Comparison of ENCODE assay signal across 16 cellular contexts in genomic region chr11:126231725-126232459, GRCh38. TPM values are rescaled to one million over a fixed set of nuclear protein-coding genes. Genes with fewer than 3 reads are reported as not detected.
DNase-seq lines count a peak whose midpoint lies in the region; ATAC-seq and TF ChIP-seq lines count a peak whose summit lies in the region.
"Had no signal": no experiment of that assay in that cellular context is flagged by ENCODE, and none has a peak within 500 bp of the region (broad histone marks: within the 10 kb centered on the region; RNA-seq: fewer than 3 reads in every experiment).

No MANE protein-coding gene starts in this region.

- H3K27me3 ChIP-seq in Panc1 (ENCODE audit: control insufficient read depth, insufficient read depth, low read length) = no peaks in the 10 kb centered on the region
- no peaks in the 10 kb centered on the region for H3K27me3 ChIP-seq in gastrocnemius medialis
- no peaks in the 10 kb centered on the region for H3K27me3 ChIP-seq in testis
- H3K27me3 ChIP-seq: esophagus squamous epithelium, neural progenitor cell, spleen had no signal

- H3K9me3 ChIP-seq in Panc1 (ENCODE audit: control insufficient read depth, insufficient read depth, low read depth, low read length) = no peaks in the 10 kb centered on the region
- H3K9me3 ChIP-seq in gastrocnemius medialis = no peaks in the 10 kb centered on the region
- no peaks in the 10 kb centered on the region for H3K9me3 ChIP-seq in testis
- H3K9me3 ChIP-seq: esophagus squamous epithelium, spleen had no signal

- POLR2A ChIA-PET in Panc1 (lab: Charles Lee) = no interaction called here

- H3K4me1 ChIP-seq in Panc1 (ENCODE audit: control insufficient read depth, insufficient read depth, low read length) (peaks cover 9% of the 10 kb centered on the region; the same call in 1 of the 2 replicates), gastrocnemius medialis (peaks cover 12 to 20% of the 10 kb centered on the region in 2 donors), testis (no peaks in the 10 kb centered on the region)
- H3K4me1 ChIP-seq: esophagus squamous epithelium, neural progenitor cell, spleen had no signal

- peaks cover 3% of the 10 kb centered on the region; the same call in 1 of the 2 replicates for H3K36me3 ChIP-seq in Panc1 (ENCODE audit: control insufficient read depth, insufficient read depth, low read length)
- H3K36me3 ChIP-seq in gastrocnemius medialis = peaks cover 0 to 22% of the 10 kb centered on the region in 2 donors
- no peaks in the 10 kb centered on the region for H3K36me3 ChIP-seq in testis (ENCODE audit: low read depth, missing control alignments)
- H3K36me3 ChIP-seq: neural progenitor cell had no signal

- intact Hi-C loops in Panc1 (cut with micrococcal nuclease; ENCODE audit: unreplicated experiment) (no loop called here), gastrocnemius medialis (cut with DNase I; ENCODE audit: low total_unique reads) (loop anchor here (2.0 kb wide), 1 partner anchor 17 kb away; no protein-coding TSS in a partner anchor), testis (cut with DNase I; ENCODE audit: low total_unique reads) (no loop called here)

- in situ Hi-C loops in Panc1 (cut with HindIII; ENCODE audit: low pct_unique_long_range_greater_than_20kb, low sequenced_read_pairs) (no loop called here), gastrocnemius medialis (cut with MboI; ENCODE audit: low sequenced_read_pairs in 4 of 4) (loop anchor here in 1 of 4 donors (25.0 kb wide), 1 partner anchor 620 kb away; no protein-coding TSS in a partner anchor)

- TSS peak; percentile 25 for BruUV-seq in Panc1 (replicated peaks; lab: Mats Ljungman, UMichigan)

- DNase-seq in NCI-H1092 treated with DMSO at 0.1 percent for 48 hours (lab: John Stamatoyannopoulos, UW) (peak; percentile 10), NCI-H1092 (lab: John Stamatoyannopoulos, UW) (no peak), Panc1 (ENCODE audit: low read depth, low spot score) (no peak), fibroblast of villous mesenchyme (ENCODE audit: low read depth) (peak; percentile 90), gastrocnemius medialis (no peak), retina (no peak), testis (no peak)
- DNase-seq in activated CD8-positive, alpha-beta memory T cell treated with anti-CD3 and anti-CD28 coated beads, Interleukin-2, amount 50 U/mL, for 4 hours = no peak
- DNase-seq: 8988T; activated naive CD4-positive, alpha-beta T cell treated with anti-CD3 and anti-CD28 coated beads for 36 hours; esophagus squamous epithelium; islet precursor cell; NCI-H510A; spleen had no signal

- H3K27ac ChIP-seq in Panc1 (ENCODE audit: low read length) (no peak overlapping the region; the same call in 1 of the 2 replicates), gastrocnemius medialis (peak overlapping the region in 2 of 4 donors; percentile 11 to 28), testis (no peak overlapping the region)
- H3K27ac ChIP-seq: esophagus squamous epithelium, HL-60, neural progenitor cell had no signal

- TF ChIP-seq CTCF in Panc1 (IDR thresholded peaks at IDR 0.05) = no peak
- no peak for TF ChIP-seq CTCF in fibroblast of villous mesenchyme (IDR thresholded peaks at IDR 0.05; ENCODE audit: insufficient read depth, low read depth, low read length)
- no peak for TF ChIP-seq CTCF in gastrocnemius medialis (IDR thresholded peaks at IDR 0.05 in 4 of 5, conservative IDR thresholded peaks at IDR 0.05 in 1 of 5)
- TF ChIP-seq CTCF in testis (IDR thresholded peaks at IDR 0.05) = no peak

- ATAC-seq in Panc1 = no peak
- ATAC-seq in gastrocnemius medialis = peak; percentile 51 to 66

- 76 to 80% methylated on average over 6 of the region's 6 CpGs for whole genome bisulfite sequencing in testis, 2 donors

- H3K4me3 ChIP-seq in Panc1 (ENCODE audit: low read depth in 2 of 2, low read length in 2 of 2) (no peak overlapping the region), fibroblast of villous mesenchyme (ENCODE audit: low read depth, low read length) (no peak overlapping the region), gastrocnemius medialis (no peak overlapping the region), testis (no peak overlapping the region)
- H3K4me3 ChIP-seq: esophagus squamous epithelium, neural progenitor cell, spleen had no signal

- TF ChIP-seq POLR2A in gastrocnemius medialis (IDR thresholded peaks at IDR 0.05) (no peak), testis (IDR thresholded peaks at IDR 0.05) (no peak)

- CTCF ChIA-PET in Panc1 (lab: Charles Lee) = no interaction called here

RNA-seq across cellular contexts. Expression of gene FAM118B, which starts 20.3 kb away (rescaled TPM):
- total RNA-seq in Panc1 (2021; ENCODE audit: unreplicated experiment) (41.6 TPM), fibroblast of villous mesenchyme (25.8 and 38.0 TPM in 2 replicates), gastrocnemius medialis (10 to 100 TPM; 13.6 to 32.2 (median 23.2) TPM), testis (10 to 100 TPM; 27.4 to 36.3 TPM)
- 29.4 TPM for polyA plus RNA-seq in Panc1 (2012; ENCODE audit: insufficient read length)
- 50.3 TPM for polyA plus RNA-seq in testis (ENCODE audit: insufficient read depth, low read depth, low replicate concordance)

RNA-seq across cellular contexts. Expression of gene RPUSD4, which starts 20.4 kb away (rescaled TPM):
- total RNA-seq in Panc1 (2021; ENCODE audit: unreplicated experiment) = 52.3 TPM
- 50.2 TPM for polyA plus RNA-seq in Panc1 (2012; ENCODE audit: insufficient read length)
- total RNA-seq in fibroblast of villous mesenchyme = 18.0 and 19.0 TPM in 2 replicates
- 10 to 100 TPM; 53.3 to 93.8 (median 69.2) TPM for total RNA-seq in gastrocnemius medialis
- total RNA-seq in testis = 10 to 100 TPM; 25.9 to 33.8 TPM
- 27.5 TPM for polyA plus RNA-seq in testis (ENCODE audit: insufficient read depth, low read depth, low replicate concordance)

RNA-seq across cellular contexts. Expression of gene SRPRA, which starts 36.8 kb away (rescaled TPM):
- total RNA-seq in Panc1 (2021; ENCODE audit: unreplicated experiment) (149 TPM), fibroblast of villous mesenchyme (85.4 and 102 TPM in 2 replicates), gastrocnemius medialis (100 to 1,000 TPM in 1 of 4 donors, 10 to 100 TPM in 3; 72.3 to 101 (median 79.4) TPM), testis (100 to 1,000 TPM; 105 to 122 TPM)
- 135 TPM for polyA plus RNA-seq in Panc1 (2012; ENCODE audit: insufficient read length)
- polyA plus RNA-seq in testis (ENCODE audit: insufficient read depth, low read depth, low replicate concordance) = 88.4 TPM

RNA-seq across cellular contexts. Expression of gene FOXRED1, which starts 37.1 kb away (rescaled TPM):
- total RNA-seq in Panc1 (2021; ENCODE audit: unreplicated experiment) = 44.8 TPM
- 30.2 TPM for polyA plus RNA-seq in Panc1 (2012; ENCODE audit: insufficient read length)
- total RNA-seq in fibroblast of villous mesenchyme = 6.0 and 10.3 TPM in 2 replicates
- 10 to 100 TPM; 12.5 to 20.8 (median 16.2) TPM for total RNA-seq in gastrocnemius medialis
- 10 to 100 TPM; 40.3 to 49.4 TPM for total RNA-seq in testis
- 31.6 TPM for polyA plus RNA-seq in testis (ENCODE audit: insufficient read depth, low read depth, low replicate concordance)

RNA-seq across cellular contexts. Expression of gene TIRAP, which starts 51.0 kb away (rescaled TPM):
- total RNA-seq in Panc1 (2021; ENCODE audit: unreplicated experiment) (19.3 TPM), fibroblast of villous mesenchyme (7.4 and 7.8 TPM in 2 replicates), gastrocnemius medialis (1 to 10 TPM; 4.5 to 5.8 (median 5.6) TPM), testis (1 to 10 TPM; 5.7 to 5.9 TPM)
- 14.4 TPM for polyA plus RNA-seq in Panc1 (2012; ENCODE audit: insufficient read length)
- 3.6 TPM for polyA plus RNA-seq in testis (ENCODE audit: insufficient read depth, low read depth, low replicate concordance)

Comparison
In these comparisons a context has a peak if more than half of its experiments do, and no peak if none do; other contexts are left out.
1. DNase-seq: peak in NCI-H1092 treated with DMSO at 0.1 percent for 48 hours (single experiment) and fibroblast of villous mesenchyme (single experiment); none in NCI-H1092 (single experiment), Panc1 (single experiment), gastrocnemius medialis (0 of 2), retina (single experiment), testis (single experiment) and activated CD8-positive, alpha-beta memory T cell treated with anti-CD3 and anti-CD28 coated beads, Interleukin-2, amount 50 U/mL, for 4 hours (single experiment).